Comparison of ENCODE assay signal across 32 cellular contexts in genomic region chr13:76527041-76527440, GRCh38.
"Had no signal": no experiment of that assay in that cellular context is flagged by ENCODE, and none has a peak within 500 bp of the region (broad histone marks: within the 10 kb centered on the region; RNA-seq: fewer than 3 reads in every experiment).

No MANE protein-coding gene starts in this region.

- H3K4me3 ChIP-seq: adrenal gland, body of pancreas, cardiac muscle cell, colonic mucosa, esophagus squamous epithelium, gastrocnemius medialis, heart left ventricle had no signal

- H3K9me3 ChIP-seq: body of pancreas, colonic mucosa, esophagus squamous epithelium, gastrocnemius medialis, heart left ventricle had no signal

- H3K27ac ChIP-seq: adrenal gland, body of pancreas, cardiac muscle cell, colonic mucosa, epithelial cell of prostate, esophagus squamous epithelium, foreskin keratinocyte, gastrocnemius medialis, heart left ventricle had no signal

- H3K4me1 ChIP-seq: adrenal gland, body of pancreas, colonic mucosa, esophagus squamous epithelium, foreskin keratinocyte, gastrocnemius medialis, heart left ventricle had no signal

- H3K27me3 ChIP-seq: adrenal gland, body of pancreas, colonic mucosa, esophagus squamous epithelium, foreskin keratinocyte, gastrocnemius medialis, heart left ventricle had no signal

- DNase-seq: activated CD4-positive, alpha-beta memory T cell treated with anti-CD3 and anti-CD28 coated beads for 36 hours; activated CD4-positive, alpha-beta T cell treated with anti-CD3 and anti-CD28 coated beads for 36 hours; activated CD4-positive, alpha-beta T cell treated with anti-CD3 and anti-CD28 coated beads, Interleukin-2, amount 10 ng/mL, durations not matched to agents 24 days and 14 days; activated CD4-positive, CD25-positive, alpha-beta regulatory T cell; activated CD4-positive, CD25-positive, alpha-beta regulatory T cell treated with anti-CD3 and anti-CD28 coated beads, Interleukin-2, amount 50 U/mL, for 72 hours; activated CD8-positive, alpha-beta memory T cell treated with anti-CD3 and anti-CD28 coated beads, Interleukin-2, amount 10 ng/mL, durations not matched to agents 7 days and 5 days; activated CD8-positive, alpha-beta memory T cell treated with anti-CD3 and anti-CD28 coated beads, Interleukin-2, amount 50 U/mL, for 4 hours; activated CD8-positive, alpha-beta T cell treated with anti-CD3 and anti-CD28 coated beads, Interleukin-2, amount 10 ng/mL, durations not matched to agents 7 days and 5 days; activated effector memory CD4-positive, alpha-beta T cell treated with anti-CD3 and anti-CD28 coated beads, Interleukin-2, amount 50 U/mL, for 16 hours; activated naive CD4-positive, alpha-beta T cell treated with anti-CD3 and anti-CD28 coated beads for 36 hours; activated naive CD8-positive, alpha-beta T cell treated with anti-CD3 and anti-CD28 coated beads for 36 hours; activated naive CD8-positive, alpha-beta T cell treated with anti-CD3 and anti-CD28 coated beads, Interleukin-2, amount 50 U/mL, for 24 hours; activated T-cell treated with anti-CD3 and anti-CD28 coated beads, Interleukin-2, amount 50 U/mL, for 1 hour; activated T-cell treated with anti-CD3 and anti-CD28 coated beads, Interleukin-2, amount 50 U/mL, for 48 hours; adrenal gland; aorta; body of pancreas; central memory CD4-positive, alpha-beta T cell; cerebellar nuclear complex; colonic mucosa; effector CD8-positive, alpha-beta T cell; esophagus squamous epithelium; foreskin keratinocyte; gastrocnemius medialis; heart left ventricle; hypothalamus; T-helper 17 cell; T1000 had no signal

- H3K36me3 ChIP-seq: adrenal gland, cardiac muscle cell, colonic mucosa, esophagus squamous epithelium, gastrocnemius medialis, heart left ventricle had no signal

- ATAC-seq: activated CD4-positive, alpha-beta T cell treated with anti-CD3 and anti-CD28 coated beads for 36 hours; activated CD8-positive, alpha-beta memory T cell treated with anti-CD3 and anti-CD28 coated beads, Interleukin-2, amount 10 ng/mL, durations not matched to agents 7 days and 5 days; activated CD8-positive, alpha-beta T cell treated with anti-CD3 and anti-CD28 coated beads, Interleukin-2, amount 10 ng/mL, durations not matched to agents 7 days and 5 days; activated naive CD8-positive, alpha-beta T cell treated with anti-CD3 and anti-CD28 coated beads, Interleukin-2, amount 50 U/mL, for 24 hours; body of pancreas; foreskin keratinocyte; gastrocnemius medialis; heart left ventricle; T-helper 17 cell had no signal

- FAIRE-seq: endometrium, endothelial cell of umbilical vein had no signal
